In genomic region chr7:150420242-150420641, GRCh38 we compare ENCODE assay signal across 11 cellular contexts. TPM values are rescaled to one million over a fixed set of nuclear protein-coding genes. Genes with fewer than 3 reads are reported as not detected.
"Had no signal": no experiment of that assay in that cellular context is flagged by ENCODE, and none has a peak within 500 bp of the region (broad histone marks: within the 10 kb centered on the region; RNA-seq: fewer than 3 reads in every experiment).

No MANE protein-coding gene starts in this region.

- H3K9me3 ChIP-seq: esophagus muscularis mucosa, lower lobe of right lung, transverse colon had no signal

- H3K4me3 Mint-ChIP-seq: activated CD8-positive, alpha-beta T cell treated with anti-CD3 and anti-CD28 coated beads for 36 hours had no signal

- H3K27me3 Mint-ChIP-seq: activated CD8-positive, alpha-beta T cell treated with anti-CD3 and anti-CD28 coated beads for 36 hours; activated T-helper 17 cell treated with anti-CD3 and anti-CD28 coated beads, Interleukin-2, amount 50 U/mL, for 72 hours had no signal

- H3K36me3 ChIP-seq: brain microvascular endothelial cell, esophagus muscularis mucosa, lower lobe of right lung, transverse colon had no signal

- H3K27ac Mint-ChIP-seq: activated naive CD8-positive, alpha-beta T cell treated with anti-CD3 and anti-CD28 coated beads for 36 hours; activated T-helper 17 cell treated with anti-CD3 and anti-CD28 coated beads, Interleukin-2, amount 50 U/mL, for 72 hours had no signal

- H3K36me3 Mint-ChIP-seq: activated naive CD8-positive, alpha-beta T cell treated with anti-CD3 and anti-CD28 coated beads for 36 hours; immature natural killer cell; naive B cell had no signal

- H3K4me3 ChIP-seq: esophagus muscularis mucosa, lower lobe of right lung had no signal

- H3K9me3 Mint-ChIP-seq: activated CD8-positive, alpha-beta T cell treated with anti-CD3 and anti-CD28 coated beads for 36 hours; activated naive CD8-positive, alpha-beta T cell treated with anti-CD3 and anti-CD28 coated beads for 36 hours; activated T-helper 17 cell treated with anti-CD3 and anti-CD28 coated beads, Interleukin-2, amount 50 U/mL, for 72 hours; naive B cell; stimulated activated naive B cell treated with anti-CD40 and anti-IgM and Interleukin-4, amounts not matched to agents 10 μg/mL and 1 μg/mL and 100 μg/mL, for 72 hours had no signal

- H3K27me3 ChIP-seq: brain microvascular endothelial cell, esophagus muscularis mucosa, transverse colon had no signal

- H3K27ac ChIP-seq: brain microvascular endothelial cell, esophagus muscularis mucosa, lower lobe of right lung, transverse colon had no signal

RNA-seq across cellular contexts. Expression of gene GIMAP8, which starts 30.2 kb away (rescaled TPM):
- total RNA-seq: fibroblast of villous mesenchyme had no signal
